In genomic region chr9:8254527-8254926, GRCh38 we compare ENCODE assay signal across 21 cellular contexts.
DNase-seq lines count a peak whose midpoint lies in the region; ATAC-seq and TF ChIP-seq lines count a peak whose summit lies in the region.
"Had no signal": no experiment of that assay in that cellular context is flagged by ENCODE, and none has a peak within 500 bp of the region (broad histone marks: within the 10 kb centered on the region; RNA-seq: fewer than 3 reads in every experiment).

No MANE protein-coding gene starts in this region.

- H3F3A ChIP-seq in GM23248 (ENCODE audit: insufficient read depth): no peaks in the 10 kb centered on the region
- H3F3A ChIP-seq in MM.1S (ENCODE audit: insufficient read depth, low read length): no peaks in the 10 kb centered on the region

- no peak overlapping the region for H3K4me3 Mint-ChIP-seq in chondrocyte (ENCODE audit: unreplicated experiment)
- H3K4me3 Mint-ChIP-seq: CD8-positive, alpha-beta T cell; HFFc6; IgD-negative memory B cell had no signal

- H3K27ac ChIP-seq in GM23248 (no peak overlapping the region), MM.1S (ENCODE audit: low read length) (no peak overlapping the region), spleen (no peak overlapping the region)
- H3K27ac ChIP-seq: A549; BLaER1 treated with 17β-estradiol and CSF1 and Interleukin-3, amounts not matched to agents 10 nM and 100 nM; Peyer's patch; SJSA1 had no signal

- peak overlapping the region; percentile 1 for H3K27ac Mint-ChIP-seq in chondrocyte (ENCODE audit: unreplicated experiment)
- H3K27ac Mint-ChIP-seq: CD8-positive, alpha-beta T cell; HFFc6; IgD-negative memory B cell had no signal

- H3K9ac ChIP-seq in GM23248 (no peak overlapping the region), MM.1S (ENCODE audit: low read length) (no peak overlapping the region)
- H3K9ac ChIP-seq: BLaER1 treated with 17β-estradiol and CSF1 and Interleukin-3, amounts not matched to agents 10 nM and 100 nM had no signal

- intact Hi-C loops in spleen (cut with DNase I; ENCODE audit: low total_unique reads): no loop called here

- no peaks in the 10 kb centered on the region for H3K9me2 ChIP-seq in GM23248 (ENCODE audit: insufficient read depth)
- no peaks in the 10 kb centered on the region for H3K9me2 ChIP-seq in MM.1S (replicated peaks; ENCODE audit: insufficient read depth, low read length)

- H3K4me2 ChIP-seq in GM23248 (ENCODE audit: unreplicated experiment) (no peak overlapping the region), MM.1S (ENCODE audit: low read depth, low read length) (no peak overlapping the region)
- H3K4me2 ChIP-seq: A549; BLaER1 treated with 17β-estradiol and CSF1 and Interleukin-3, amounts not matched to agents 10 nM and 100 nM had no signal

- TF ChIP-seq POLR2A in spleen (IDR thresholded peaks at IDR 0.05): no peak

- no peaks in the 10 kb centered on the region for H3K4me1 ChIP-seq in GM23248 (ENCODE audit: insufficient read depth)
- no peaks in the 10 kb centered on the region for H3K4me1 ChIP-seq in MM.1S (ENCODE audit: low read length)
- H3K4me1 ChIP-seq in spleen: no peaks in the 10 kb centered on the region
- H3K4me1 ChIP-seq: A549; BLaER1 treated with 17β-estradiol and CSF1 and Interleukin-3, amounts not matched to agents 10 nM and 100 nM; Peyer's patch; SJSA1 had no signal

- H4K20me1 ChIP-seq in GM23248 (ENCODE audit: insufficient read depth) (no peaks in the 10 kb centered on the region), MM.1S (ENCODE audit: insufficient read depth, low read length) (no peaks in the 10 kb centered on the region)
- H4K20me1 ChIP-seq: BLaER1 treated with 17β-estradiol and CSF1 and Interleukin-3, amounts not matched to agents 10 nM and 100 nM had no signal

- no peaks in the 10 kb centered on the region for H3K36me3 ChIP-seq in GM23248 (ENCODE audit: low read depth)
- no peaks in the 10 kb centered on the region for H3K36me3 ChIP-seq in MM.1S (replicated peaks; ENCODE audit: insufficient read depth, low read length)
- H3K36me3 ChIP-seq in spleen: no peaks in the 10 kb centered on the region
- H3K36me3 ChIP-seq: BLaER1 treated with 17β-estradiol and CSF1 and Interleukin-3, amounts not matched to agents 10 nM and 100 nM; MG63; Peyer's patch; SJSA1 had no signal

- TF ChIP-seq CTCF in chondrocyte (IDR thresholded peaks at IDR 0.05) (no peak), fibroblast of pulmonary artery (IDR thresholded peaks at IDR 0.05; ENCODE audit: low read length, missing control alignments) (no peak), MM.1S (IDR thresholded peaks at IDR 0.05; ENCODE audit: low read length) (no peak), spleen (IDR thresholded peaks at IDR 0.05 in 8 of 11, conservative IDR thresholded peaks at IDR 0.05 in 3 of 11) (no peak)

- peaks cover under 1% of the 10 kb centered on the region for H3K27me3 Mint-ChIP-seq in chondrocyte (ENCODE audit: low read depth)
- H3K27me3 Mint-ChIP-seq: IgD-negative memory B cell had no signal

- H3K4me3 ChIP-seq in GM23248: no peak overlapping the region
- H3K4me3 ChIP-seq in fibroblast of pulmonary artery (replicated peaks; ENCODE audit: low read depth, low read length): no peak overlapping the region
- no peak overlapping the region for H3K4me3 ChIP-seq in skeletal muscle cell (ENCODE audit: low read depth, low read length)
- H3K4me3 ChIP-seq in MM.1S (ENCODE audit: low read length): no peak overlapping the region
- H3K4me3 ChIP-seq in spleen: no peak overlapping the region
- H3K4me3 ChIP-seq: A549; BLaER1 treated with 17β-estradiol and CSF1 and Interleukin-3, amounts not matched to agents 10 nM and 100 nM; MG63; Peyer's patch; SJSA1 had no signal

- no peaks in the 10 kb centered on the region for H3K9me3 Mint-ChIP-seq in chondrocyte (ENCODE audit: low read depth)
- H3K9me3 Mint-ChIP-seq: CD8-positive, alpha-beta T cell; IgD-negative memory B cell had no signal

- H3K27me3 ChIP-seq in GM23248 (replicated peaks; ENCODE audit: insufficient read depth): no peaks in the 10 kb centered on the region
- no peaks in the 10 kb centered on the region for H3K27me3 ChIP-seq in MM.1S (replicated peaks; ENCODE audit: insufficient read depth, low read length)
- H3K27me3 ChIP-seq in spleen (replicated peaks in 1 of 7): no peaks in the 10 kb centered on the region
- H3K27me3 ChIP-seq: BLaER1 treated with 17β-estradiol and CSF1 and Interleukin-3, amounts not matched to agents 10 nM and 100 nM; MG63; Peyer's patch; SJSA1 had no signal

- H3K9me3 ChIP-seq in GM23248 (ENCODE audit: low read depth) (no peaks in the 10 kb centered on the region), MM.1S (replicated peaks; ENCODE audit: insufficient read depth, low read length) (no peaks in the 10 kb centered on the region), spleen (no peaks in the 10 kb centered on the region)
- H3K9me3 ChIP-seq: A549; BLaER1 treated with 17β-estradiol and CSF1 and Interleukin-3, amounts not matched to agents 10 nM and 100 nM; MG63; Peyer's patch; SJSA1 had no signal

- DNase-seq in GM23248 (peak; percentile 0), chondrocyte (ENCODE audit: low spot score) (no peak), fibroblast of pulmonary artery (ENCODE audit: low read depth) (peak; percentile 3), skeletal muscle cell (ENCODE audit: low read depth) (peak; percentile 31), MM.1S (no peak), spleen (no peak)
- DNase-seq: Calu3; CD8-positive, alpha-beta T cell; H7; HFFc6; Karpas-422; MG63; NCI-H1092; NCI-H1436 treated with DMSO at 0.1 percent for 48 hours; NCI-H2081; Peyer's patch had no signal

- no peaks in the 10 kb centered on the region for H3K36me3 Mint-ChIP-seq in chondrocyte (ENCODE audit: low read depth)
- H3K36me3 Mint-ChIP-seq: CD8-positive, alpha-beta T cell; IgD-negative memory B cell had no signal

- in situ Hi-C loops in GM23248 (cut with MboI): no loop called here

- WGBS in GM23248 (ENCODE audit: low coverage in 1 of 2, low lambda C conversion rate in 2 of 2, missing lambda C conversion rate in 2 of 2), 2 experiments: 15 to 23% methylated on average over 4 of the region's 4 CpGs
- WGBS in spleen, 5 donors: 86 to 94% (median 90%) methylated on average over 4 of the region's 4 CpGs

- H3K4me1 Mint-ChIP-seq in chondrocyte (ENCODE audit: low read depth): peaks cover 15% of the 10 kb centered on the region
- H3K4me1 Mint-ChIP-seq: IgD-negative memory B cell had no signal

- ATAC-seq in HG02973 (IDR thresholded peaks at IDR 0.05; ENCODE audit: unreplicated experiment): no peak
- ATAC-seq: A549; CD8-positive, alpha-beta T cell had no signal

- no peak overlapping the region for H2AFZ ChIP-seq in GM23248
- H2AFZ ChIP-seq in MM.1S (ENCODE audit: low read length): no peak overlapping the region

- H3K79me2 ChIP-seq in GM23248 (ENCODE audit: insufficient read depth): no peaks in the 10 kb centered on the region
- H3K79me2 ChIP-seq in MM.1S (ENCODE audit: low read length): no peaks in the 10 kb centered on the region

Comparison
In these comparisons a context has a peak if more than half of its experiments do, and no peak if none do; other contexts are left out.
1. DNase-seq: peak in GM23248 (single experiment), fibroblast of pulmonary artery (single experiment) and skeletal muscle cell (single experiment); none in chondrocyte (single experiment), MM.1S (single experiment) and spleen (single experiment).